8 cellular contexts compared by ENCODE assay signal in genomic region chr5:140632366-140633080, GRCh38. TPM values are rescaled to one million over a fixed set of nuclear protein-coding genes. Genes with fewer than 3 reads are reported as not detected.
DNase-seq lines count a peak whose midpoint lies in the region; ATAC-seq and TF ChIP-seq lines count a peak whose summit lies in the region.

No MANE protein-coding gene starts in this region.

- peak overlapping the region; percentile 26; the same call in 1 of the 2 replicates for H3K4me2 ChIP-seq in OCI-LY7 (ENCODE audit: low read length)

- no peaks in the 10 kb centered on the region; the same call in none of the 2 replicates for H3K27me3 Mint-ChIP-seq in HFFc6 (ENCODE audit: insufficient read depth)
- H3K27me3 Mint-ChIP-seq in activated naive CD4-positive, alpha-beta T cell treated with anti-CD3 and anti-CD28 coated beads, Interleukin-2, amount 50 U/mL, for 24 hours = peaks cover under 1% of the 10 kb centered on the region

- no peaks in the 10 kb centered on the region for H3K27me3 ChIP-seq in heart right ventricle
- H3K27me3 ChIP-seq in gastrocnemius medialis = no peaks in the 10 kb centered on the region

- H3K9me2 ChIP-seq in OCI-LY7 (ENCODE audit: insufficient read depth, low read length) = no peaks in the 10 kb centered on the region

- H3K4me3 ChIP-seq in OCI-LY7 (ENCODE audit: low read depth, low read length, poor library complexity, severe bottlenecking) (no peak overlapping the region), heart right ventricle (peak overlapping the region; percentile 10 to 69 (median 62)), gastrocnemius medialis (peak overlapping the region; percentile 55 to 67 (median 60))

- peak; percentile 15 to 47 for TF ChIP-seq POLR2A in gastrocnemius medialis (IDR thresholded peaks at IDR 0.05)

- in situ Hi-C loops in gastrocnemius medialis (cut with MboI; ENCODE audit: low sequenced_read_pairs in 4 of 4) = loop anchor here in 3 of 4 donors (5.0 to 10.0 kb wide), 3 partner anchors 48 to 58 kb away; no protein-coding TSS in a partner anchor

- H3K9me3 Mint-ChIP-seq in HFFc6 = peaks cover 9% of the 10 kb centered on the region
- no peaks in the 10 kb centered on the region for H3K9me3 Mint-ChIP-seq in activated naive CD4-positive, alpha-beta T cell treated with anti-CD3 and anti-CD28 coated beads, Interleukin-2, amount 50 U/mL, for 24 hours

- H3K4me1 ChIP-seq in OCI-LY7 (ENCODE audit: insufficient read depth, low read length, poor library complexity, severe bottlenecking) (no peaks in the 10 kb centered on the region), heart right ventricle (peaks cover 0 to 40% (median 19%) of the 10 kb centered on the region in 9 donors), gastrocnemius medialis (peaks cover 8 to 13% of the 10 kb centered on the region in 2 donors)

- H3K27ac Mint-ChIP-seq in HFFc6 = peak overlapping the region; percentile 66; the same call in 1 of the 2 replicates
- peak overlapping the region; percentile 8 for H3K27ac Mint-ChIP-seq in activated naive CD4-positive, alpha-beta T cell treated with anti-CD3 and anti-CD28 coated beads, Interleukin-2, amount 50 U/mL, for 24 hours

- no TSS peak for BruUV-seq in OCI-LY7 (replicated peaks; lab: Mats Ljungman, UMichigan)

- H3K36me3 ChIP-seq in OCI-LY7 (ENCODE audit: insufficient read depth, low read length) (no peaks in the 10 kb centered on the region), heart right ventricle (no peaks in the 10 kb centered on the region), gastrocnemius medialis (no peaks in the 10 kb centered on the region)

- peaks cover 24% of the 10 kb centered on the region for H3K4me1 Mint-ChIP-seq in HFFc6 (ENCODE audit: low read depth)
- peaks cover 19% of the 10 kb centered on the region for H3K4me1 Mint-ChIP-seq in activated naive CD4-positive, alpha-beta T cell treated with anti-CD3 and anti-CD28 coated beads, Interleukin-2, amount 50 U/mL, for 24 hours

- POLR2A ChIA-PET in GM10248 (lab: Yijun Ruan, JAX) (interaction anchor here (0.8 kb wide), 1 partner anchor 15 kb away, joined by 3 read pairs; the partner anchor contains the start of genes IK and NDUFA2), OCI-LY7 (lab: Charles Lee) (no interaction called here)

- peak overlapping the region; percentile 90 for H3K4me3 Mint-ChIP-seq in HFFc6
- peak overlapping the region; percentile 83 for H3K4me3 Mint-ChIP-seq in activated naive CD4-positive, alpha-beta T cell treated with anti-CD3 and anti-CD28 coated beads, Interleukin-2, amount 50 U/mL, for 24 hours

- ATAC-seq in heart right ventricle (peak; percentile 62 to 85 (median 77)), gastrocnemius medialis (peak; percentile 75 to 76)

- no peak overlapping the region for H3K27ac ChIP-seq in OCI-LY7 (ENCODE audit: low read depth, low read length, poor library complexity, severe bottlenecking)
- H3K27ac ChIP-seq in heart right ventricle = peak overlapping the region in 9 of 10 donors; percentile 14 to 92 (median 74)
- peak overlapping the region; percentile 70 to 78 (median 75) for H3K27ac ChIP-seq in gastrocnemius medialis

- TF ChIP-seq CTCF in GM10248 (IDR thresholded peaks at IDR 0.05; ENCODE audit: control extremely low read depth, extremely low read depth, low read depth, missing control alignments) = no peak
- no peak; the same call in 1 of the 2 replicates for TF ChIP-seq CTCF in HFFc6 (IDR thresholded peaks at IDR 0.05)
- TF ChIP-seq CTCF in OCI-LY7 (conservative IDR thresholded peaks at IDR 0.05; ENCODE audit: low read length) = no peak
- TF ChIP-seq CTCF in heart right ventricle (IDR thresholded peaks at IDR 0.05) = no peak
- no peak for TF ChIP-seq CTCF in gastrocnemius medialis (IDR thresholded peaks at IDR 0.05 in 4 of 5, conservative IDR thresholded peaks at IDR 0.05 in 1 of 5)

- no peaks in the 10 kb centered on the region for H4K20me1 ChIP-seq in OCI-LY7 (ENCODE audit: insufficient read depth, low read length)

- H2AFZ ChIP-seq in OCI-LY7 (ENCODE audit: low read length) = no peak overlapping the region

- no peaks in the 10 kb centered on the region for H3K79me2 ChIP-seq in OCI-LY7 (ENCODE audit: insufficient read depth, low read depth, low read length)

- peak; percentile 60 for DNase-seq in GM10248 (ENCODE audit: extremely low spot score)
- peak; percentile 9 for DNase-seq in HFFc6
- DNase-seq in OCI-LY7 (ENCODE audit: low spot score) = no peak
- peak; percentile 50 to 56 for DNase-seq in heart right ventricle
- DNase-seq in gastrocnemius medialis = peak; percentile 24 to 66
- DNase-seq in NCI-H187 treated with DMSO at 0.1 percent for 48 hours (lab: John Stamatoyannopoulos, UW) = no peak
- no peak for DNase-seq in kidney glomerular epithelial cell (lab: John Stamatoyannopoulos, UW)

- intact Hi-C loops in OCI-LY7 (cut with micrococcal nuclease; ENCODE audit: unreplicated experiment) (loop anchor here (10.0 kb wide), 1 partner anchor 388 kb away; no protein-coding TSS in a partner anchor), heart right ventricle (cut with DNase I) (loop anchor here in 6 of 10 donors (5.0 to 10.0 kb wide), 5 partner anchors 65 to 268 kb away; partner anchors contain the start of genes APBB3 (in 2 of the 6), SLC35A4 (in 2 of the 6), SLC4A9 (in 2 of the 6) and EIF4EBP3 (in 1 of the 6)), gastrocnemius medialis (cut with DNase I; ENCODE audit: low total_unique reads) (no loop called here)

- H3K36me3 Mint-ChIP-seq in HFFc6 (ENCODE audit: low read depth) = peaks cover 8% of the 10 kb centered on the region
- peaks cover 2% of the 10 kb centered on the region for H3K36me3 Mint-ChIP-seq in activated naive CD4-positive, alpha-beta T cell treated with anti-CD3 and anti-CD28 coated beads, Interleukin-2, amount 50 U/mL, for 24 hours

- H3K9me3 ChIP-seq in OCI-LY7 (ENCODE audit: low read length) (peaks cover 14% of the 10 kb centered on the region; the same call in 1 of the 2 replicates), heart right ventricle (peaks cover 0 to 13% (median 0%) of the 10 kb centered on the region in 11 donors), gastrocnemius medialis (no peaks in the 10 kb centered on the region)

- 1 to 2% methylated on average over 56 of the region's 56 CpGs for WGBS in heart right ventricle, 2 donors

- CTCF ChIA-PET in GM10248 (lab: Yijun Ruan, JAX) = interaction anchor here (1.2 to 2.8 kb wide), 4 partner anchors 56 to 281 kb away, joined by 4 to 10 read pairs (median 7); no protein-coding TSS in a partner anchor
- CTCF ChIA-PET in OCI-LY7 (lab: Charles Lee; ENCODE audit: unreplicated experiment) = no interaction called here

RNA-seq across cellular contexts. Expression of gene CD14, which starts 0.5 kb away (rescaled TPM):
- 1 to 10 TPM in 5 of 6 experiments, under 1 TPM in 1; 0.84 to 1.9 (median 1.3) TPM for total RNA-seq in HFFc6 (2021; fragmentation: NEBNext Ultra II Directional; extraction: Animal tissue kit (Norgen Biotek cat#: 25700))
- 0.54 and 1.0 TPM in 2 replicates for total RNA-seq in OCI-LY7 (2014; rRNA removed; shearing (Covaris generic))
- total RNA-seq in OCI-LY7 (2022) (0.52 and 0.76 TPM in 2 replicates), heart right ventricle (100 to 1,000 TPM in 1 of 10 donors, 10 to 100 TPM in 9; 10.8 to 137 (median 20.3) TPM), gastrocnemius medialis (10 to 100 TPM; 12.2 to 22.9 (median 16.1) TPM)
- polyA plus RNA-seq in heart right ventricle = 10 to 100 TPM; 14.0 to 30.1 TPM

RNA-seq across cellular contexts. Expression of gene TMCO6, which starts 6.7 kb away (rescaled TPM):
- total RNA-seq in HFFc6 (2021; fragmentation: NEBNext Ultra II Directional; extraction: Animal tissue kit (Norgen Biotek cat#: 25700)) = 1 to 10 TPM; 3.6 to 7.2 (median 6.1) TPM
- 15.4 and 26.9 TPM in 2 replicates for total RNA-seq in OCI-LY7 (2014; rRNA removed; shearing (Covaris generic))
- total RNA-seq in OCI-LY7 (2022) (36.8 and 38.8 TPM in 2 replicates), heart right ventricle (1 to 10 TPM; 1.6 to 5.2 (median 3.2) TPM), gastrocnemius medialis (10 to 100 TPM in 2 of 4 donors, 1 to 10 TPM in 2; 5.1 to 15.4 (median 9.5) TPM)
- polyA plus RNA-seq in heart right ventricle = 1 to 10 TPM; 6.2 to 7.9 TPM

RNA-seq across cellular contexts. Expression of gene NDUFA2, which starts 14.9 kb away (rescaled TPM):
- 10 to 100 TPM; 60.5 to 73.9 (median 67.0) TPM for total RNA-seq in HFFc6 (2021; fragmentation: NEBNext Ultra II Directional; extraction: Animal tissue kit (Norgen Biotek cat#: 25700))
- total RNA-seq in OCI-LY7 (2014; rRNA removed; shearing (Covaris generic)) = 107 and 166 TPM in 2 replicates
- 63.4 and 70.3 TPM in 2 replicates for total RNA-seq in OCI-LY7 (2022)
- total RNA-seq in heart right ventricle = 100 to 1,000 TPM in 9 of 10 donors, 10 to 100 TPM in 1; 96.8 to 150 (median 119) TPM
- polyA plus RNA-seq in heart right ventricle = 100 to 1,000 TPM; 291 to 569 TPM
- total RNA-seq in gastrocnemius medialis = 100 to 1,000 TPM in 2 of 4 donors, 10 to 100 TPM in 2; 86.9 to 121 (median 102) TPM

RNA-seq across cellular contexts. Expression of gene IK, which starts 15.1 kb away (rescaled TPM):
- total RNA-seq in HFFc6 (2021; fragmentation: NEBNext Ultra II Directional; extraction: Animal tissue kit (Norgen Biotek cat#: 25700)) = 100 to 1,000 TPM in 4 of 6 experiments, 10 to 100 TPM in 2; 83.3 to 116 (median 109) TPM
- 64.4 and 83.7 TPM in 2 replicates for total RNA-seq in OCI-LY7 (2014; rRNA removed; shearing (Covaris generic))
- 90.4 and 99.3 TPM in 2 replicates for total RNA-seq in OCI-LY7 (2022)
- total RNA-seq in heart right ventricle = 10 to 100 TPM; 67.5 to 88.5 (median 74.3) TPM
- 10 to 100 TPM; 43.0 to 77.7 TPM for polyA plus RNA-seq in heart right ventricle
- total RNA-seq in gastrocnemius medialis = 100 to 1,000 TPM in 3 of 4 donors, 10 to 100 TPM in 1; 94.5 to 169 (median 143) TPM

RNA-seq across cellular contexts. Expression of gene WDR55, which starts 32.2 kb away (rescaled TPM):
- 10 to 100 TPM; 23.7 to 28.3 (median 25.8) TPM for total RNA-seq in HFFc6 (2021; fragmentation: NEBNext Ultra II Directional; extraction: Animal tissue kit (Norgen Biotek cat#: 25700))
- total RNA-seq in OCI-LY7 (2014; rRNA removed; shearing (Covaris generic)) = 18.7 and 23.9 TPM in 2 replicates
- total RNA-seq in OCI-LY7 (2022) (31.5 and 34.2 TPM in 2 replicates), heart right ventricle (10 to 100 TPM; 10.5 to 14.5 (median 12.2) TPM), gastrocnemius medialis (10 to 100 TPM; 10.9 to 18.7 (median 15.1) TPM)
- 10 to 100 TPM; 12.2 to 15.7 TPM for polyA plus RNA-seq in heart right ventricle

Comparison
In these comparisons a context has a peak if more than half of its experiments do, and no peak if none do; other contexts are left out.
1. DNase-seq: peak in GM10248 (single experiment), HFFc6 (single experiment), heart right ventricle (2 of 2) and gastrocnemius medialis (2 of 2); none in OCI-LY7 (single experiment), NCI-H187 treated with DMSO at 0.1 percent for 48 hours (single experiment) and kidney glomerular epithelial cell (single experiment).